In genomic region chr4:169330095-169330494, GRCh38 we compare ENCODE assay signal across 31 cellular contexts.
"Had no signal": no experiment of that assay in that cellular context is flagged by ENCODE, and none has a peak within 500 bp of the region (broad histone marks: within the 10 kb centered on the region; RNA-seq: fewer than 3 reads in every experiment).

No MANE protein-coding gene starts in this region.

- ATAC-seq: activated CD8-positive, alpha-beta memory T cell treated with anti-CD3 and anti-CD28 coated beads, Interleukin-2, amount 10 ng/mL, durations not matched to agents 7 days and 5 days; activated naive CD8-positive, alpha-beta T cell treated with anti-CD3 and anti-CD28 coated beads, Interleukin-2, amount 50 U/mL, for 24 hours; K562; Panc1 had no signal

- DNase-seq: activated B cell treated with CpG ODN at 0.5 μM for 24 hours; activated CD4-positive, alpha-beta memory T cell treated with anti-CD3 and anti-CD28 coated beads, Interleukin-2, amount 10 ng/mL, durations not matched to agents 7 days and 5 days; activated CD4-positive, alpha-beta T cell treated with anti-CD3 and anti-CD28 coated beads for 1 hour; activated CD4-positive, alpha-beta T cell treated with anti-CD3 and anti-CD28 coated beads for 48 hours; activated CD8-positive, alpha-beta memory T cell treated with anti-CD3 and anti-CD28 coated beads for 24 hours; activated CD8-positive, alpha-beta memory T cell treated with anti-CD3 and anti-CD28 coated beads, Interleukin-2, amount 10 ng/mL, durations not matched to agents 7 days and 5 days; activated CD8-positive, alpha-beta memory T cell treated with anti-CD3 and anti-CD28 coated beads, Interleukin-2, amount 50 U/mL, for 48 hours; activated effector memory CD4-positive, alpha-beta T cell treated with Interleukin-2 at 50 U/mL for 16 hours; activated naive CD4-positive, alpha-beta T cell treated with anti-CD3 and anti-CD28 coated beads, Interleukin-2, amount 10 ng/mL, durations not matched to agents 7 days and 5 days; activated naive CD8-positive, alpha-beta T cell treated with anti-CD3 and anti-CD28 coated beads, Interleukin-2, amount 50 U/mL, for 24 hours; activated T-cell treated with anti-CD3 and anti-CD28 coated beads, Interleukin-2, amount 50 U/mL, for 48 hours; anterior cingulate cortex; caudate nucleus; NCI-H1048; NCI-H1105 treated with DMSO at 0.1 percent for 48 hours; NCI-H1436; NCI-H1694; NCI-H2029; NCI-H345; NCI-H524 treated with DMSO at 0.1 percent for 48 hours; RPMI8226; SHP77 treated with DMSO at 0.1 percent for 48 hours; SK-N-SH had no signal

- H3K4me1 Mint-ChIP-seq: activated B cell treated with CpG ODN at 0.5 μM for 24 hours; activated CD4-positive, alpha-beta memory T cell treated with anti-CD3 and anti-CD28 coated beads, Interleukin-2, amount 10 ng/mL, durations not matched to agents 7 days and 5 days; activated CD8-positive, alpha-beta memory T cell treated with anti-CD3 and anti-CD28 coated beads, Interleukin-2, amount 10 ng/mL, durations not matched to agents 7 days and 5 days; activated naive CD4-positive, alpha-beta T cell treated with anti-CD3 and anti-CD28 coated beads, Interleukin-2, amount 10 ng/mL, durations not matched to agents 7 days and 5 days; activated naive CD8-positive, alpha-beta T cell treated with anti-CD3 and anti-CD28 coated beads, Interleukin-2, amount 50 U/mL, for 24 hours; brain had no signal

- H3K36me3 Mint-ChIP-seq: activated CD8-positive, alpha-beta memory T cell treated with anti-CD3 and anti-CD28 coated beads, Interleukin-2, amount 10 ng/mL, durations not matched to agents 7 days and 5 days; activated naive CD4-positive, alpha-beta T cell treated with anti-CD3 and anti-CD28 coated beads, Interleukin-2, amount 10 ng/mL, durations not matched to agents 7 days and 5 days; activated naive CD8-positive, alpha-beta T cell; brain had no signal

- H3K9me3 Mint-ChIP-seq: activated CD4-positive, alpha-beta memory T cell treated with anti-CD3 and anti-CD28 coated beads, Interleukin-2, amount 10 ng/mL, durations not matched to agents 7 days and 5 days; activated naive CD8-positive, alpha-beta T cell treated with anti-CD3 and anti-CD28 coated beads, Interleukin-2, amount 50 U/mL, for 24 hours; T-helper 1 cell treated with Interleukin-12 subunit alpha and Interleukin-12 subunit beta and Interleukin-4 antibody, amounts not matched to agents 30 μg/mL and 1 μg/mL, for 36 hours; T-helper 2 cell treated with Interferon-gamma antibody and Interleukin-4, amounts not matched to agents 5 μg/mL and 100 μg/mL, for 36 hours had no signal

- H3K27me3 Mint-ChIP-seq: activated CD4-positive, alpha-beta memory T cell treated with anti-CD3 and anti-CD28 coated beads, Interleukin-2, amount 10 ng/mL, durations not matched to agents 7 days and 5 days; activated CD8-positive, alpha-beta memory T cell treated with anti-CD3 and anti-CD28 coated beads, Interleukin-2, amount 10 ng/mL, durations not matched to agents 7 days and 5 days; activated naive CD4-positive, alpha-beta T cell treated with anti-CD3 and anti-CD28 coated beads, Interleukin-2, amount 10 ng/mL, durations not matched to agents 7 days and 5 days; brain had no signal

- H3K4me3 ChIP-seq: K562, SJSA1 had no signal

- H3K27ac ChIP-seq: SJSA1, VCaP had no signal

- H3K4me3 Mint-ChIP-seq: activated B cell treated with CpG ODN at 0.5 μM for 24 hours; activated CD4-positive, alpha-beta memory T cell treated with anti-CD3 and anti-CD28 coated beads, Interleukin-2, amount 10 ng/mL, durations not matched to agents 7 days and 5 days; activated CD8-positive, alpha-beta memory T cell treated with anti-CD3 and anti-CD28 coated beads, Interleukin-2, amount 10 ng/mL, durations not matched to agents 7 days and 5 days; activated naive CD4-positive, alpha-beta T cell treated with anti-CD3 and anti-CD28 coated beads, Interleukin-2, amount 10 ng/mL, durations not matched to agents 7 days and 5 days; activated naive CD8-positive, alpha-beta T cell; activated naive CD8-positive, alpha-beta T cell treated with anti-CD3 and anti-CD28 coated beads, Interleukin-2, amount 50 U/mL, for 24 hours; brain; T-helper 1 cell treated with Interleukin-12 subunit alpha and Interleukin-12 subunit beta and Interleukin-4 antibody, amounts not matched to agents 30 μg/mL and 1 μg/mL, for 36 hours; T-helper 2 cell treated with Interferon-gamma antibody and Interleukin-4, amounts not matched to agents 5 μg/mL and 100 μg/mL, for 36 hours had no signal

- H3K27me3 ChIP-seq: SJSA1 had no signal

- H3K36me3 ChIP-seq: SJSA1 had no signal

- H3K27ac Mint-ChIP-seq: activated B cell treated with CpG ODN at 0.5 μM for 24 hours; activated CD4-positive, alpha-beta memory T cell treated with anti-CD3 and anti-CD28 coated beads, Interleukin-2, amount 10 ng/mL, durations not matched to agents 7 days and 5 days; activated CD8-positive, alpha-beta memory T cell treated with anti-CD3 and anti-CD28 coated beads, Interleukin-2, amount 10 ng/mL, durations not matched to agents 7 days and 5 days; activated naive CD4-positive, alpha-beta T cell treated with anti-CD3 and anti-CD28 coated beads, Interleukin-2, amount 10 ng/mL, durations not matched to agents 7 days and 5 days; activated naive CD8-positive, alpha-beta T cell; activated naive CD8-positive, alpha-beta T cell treated with anti-CD3 and anti-CD28 coated beads, Interleukin-2, amount 50 U/mL, for 24 hours; brain; T-helper 1 cell treated with Interleukin-12 subunit alpha and Interleukin-12 subunit beta and Interleukin-4 antibody, amounts not matched to agents 30 μg/mL and 1 μg/mL, for 36 hours; T-helper 2 cell treated with Interferon-gamma antibody and Interleukin-4, amounts not matched to agents 5 μg/mL and 100 μg/mL, for 36 hours had no signal

- H3K9me3 ChIP-seq: SJSA1, SK-N-SH had no signal

- H3K4me1 ChIP-seq: SJSA1 had no signal

- H3K9me2 ChIP-seq: SK-N-SH had no signal

- H3K4me2 ChIP-seq: SK-N-SH had no signal

- H3K9ac ChIP-seq: SK-N-SH had no signal
